In the genomic region with DNA sequence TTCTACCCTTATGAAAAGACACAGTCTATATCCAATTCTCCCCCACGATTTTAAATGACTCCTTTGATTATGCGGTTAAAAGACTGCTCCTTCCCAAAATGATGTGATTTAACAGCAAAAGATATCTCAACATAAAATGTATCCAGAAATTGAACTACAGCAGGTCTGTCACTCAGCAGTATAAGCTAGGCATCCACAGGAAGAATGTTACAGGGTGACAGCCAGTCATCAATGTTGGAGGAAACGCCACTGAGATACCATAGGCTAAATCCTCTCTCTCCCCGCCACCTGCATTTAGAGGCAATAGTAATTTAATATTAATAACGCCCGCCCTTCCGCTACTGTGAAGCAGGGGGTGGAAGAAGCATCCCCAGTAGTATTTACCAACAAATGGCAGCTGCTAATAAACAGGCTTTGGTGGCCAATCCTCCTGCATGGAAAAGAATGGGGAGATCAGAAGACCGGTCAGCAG, we compare ENCODE assay signal across 8 cellular contexts. TPM values are rescaled to one million over a fixed set of nuclear protein-coding genes. Genes with fewer than 3 reads are reported as not detected.
DNase-seq lines count a peak whose midpoint lies in the region; ATAC-seq and TF ChIP-seq lines count a peak whose summit lies in the region.

No MANE protein-coding gene starts in this region.

- intact Hi-C loops in right lobe of liver (cut with DNase I), result no loop called here

- H3K27ac Mint-ChIP-seq in osteocyte (ENCODE audit: unreplicated experiment), result no peak overlapping the region

- H3K27ac ChIP-seq in WERI-Rb-1 (peak overlapping the region; percentile 70), right lobe of liver (peak overlapping the region; percentile 60 to 87 (median 80))

- peaks cover 31% of the 10 kb centered on the region for H3K4me1 Mint-ChIP-seq in osteocyte (ENCODE audit: unreplicated experiment)

- no peak overlapping the region for H3K4me3 Mint-ChIP-seq in osteocyte (ENCODE audit: unreplicated experiment)

- H3K36me3 Mint-ChIP-seq in osteocyte (ENCODE audit: unreplicated experiment), result peaks cover 17% of the 10 kb centered on the region

- no peaks in the 10 kb centered on the region for H3K27me3 Mint-ChIP-seq in osteocyte (ENCODE audit: unreplicated experiment)

- DNase-seq in AG10803 (ENCODE audit: low read depth) (no peak), H7 (no peak), WERI-Rb-1 (no peak), right lobe of liver (no peak), HuH-7.5 (ENCODE audit: low spot score) (no peak), osteocyte (ENCODE audit: extremely low spot score, unreplicated experiment) (no peak), nucleus accumbens (lab: John Stamatoyannopoulos, UW) (no peak)

- TF ChIP-seq POLR2A in right lobe of liver (IDR thresholded peaks at IDR 0.05), result no peak

- H3K36me3 ChIP-seq in H7 (replicated peaks; ENCODE audit: control insufficient read depth, insufficient read depth, low read length) (peaks cover 7% of the 10 kb centered on the region), WERI-Rb-1 (peaks cover 23% of the 10 kb centered on the region), right lobe of liver (peaks cover 0 to 5% (median 0%) of the 10 kb centered on the region in 4 donors)

- ATAC-seq in right lobe of liver (no peak), GM21717 (IDR thresholded peaks at IDR 0.05; ENCODE audit: unreplicated experiment) (no peak)

- H3K9me3 Mint-ChIP-seq in osteocyte (ENCODE audit: unreplicated experiment), result no peaks in the 10 kb centered on the region

- TF ChIP-seq CTCF in AG10803 (conservative IDR thresholded peaks at IDR 0.05; ENCODE audit: low read length) (no peak), WERI-Rb-1 (IDR thresholded peaks at IDR 0.05; ENCODE audit: low read depth, low read length) (no peak), right lobe of liver (IDR thresholded peaks at IDR 0.05) (no peak), osteocyte (IDR thresholded peaks at IDR 0.05) (no peak)

- WGBS in right lobe of liver (ENCODE audit: insufficient coverage, low coverage, low lambda C conversion rate, missing lambda C conversion rate), result 19% methylated on average over 8 of the region's 8 CpGs

- no peaks in the 10 kb centered on the region for H3K9me3 ChIP-seq in WERI-Rb-1 (ENCODE audit: severe bottlenecking)
- H3K9me3 ChIP-seq in right lobe of liver, result no peaks in the 10 kb centered on the region

- H3K4me3 ChIP-seq in AG10803 (ENCODE audit: low read length) (peak overlapping the region; percentile 87), H7 (ENCODE audit: insufficient read depth, low read depth, low read length) (peak overlapping the region; percentile 83), WERI-Rb-1 (ENCODE audit: low read depth, low read length) (peak overlapping the region; percentile 86), right lobe of liver (peak overlapping the region; percentile 85 to 96 (median 95))

- H3K4me1 ChIP-seq in right lobe of liver, result peaks cover 0 to 24% (median 8%) of the 10 kb centered on the region in 4 donors

- H3K27me3 ChIP-seq in H7 (ENCODE audit: control insufficient read depth, insufficient read depth, low read length), result no peaks in the 10 kb centered on the region
- no peaks in the 10 kb centered on the region for H3K27me3 ChIP-seq in WERI-Rb-1 (ENCODE audit: insufficient read depth, low read depth, severe bottlenecking)
- no peaks in the 10 kb centered on the region for H3K27me3 ChIP-seq in right lobe of liver

RNA-seq across cellular contexts. Expression of a gene that starts 0.6 kb away (rescaled TPM):
- total RNA-seq in H7 (2014; rRNA removed; shearing (Covaris generic)), result 39.6 and 52.7 TPM in 2 replicates
- 10 to 100 TPM in 4 of 6 experiments, 1 to 10 TPM in 2; 8.9 to 21.2 (median 13.1) TPM for total RNA-seq in right lobe of liver
- 40.7 and 43.4 TPM in 2 replicates for total RNA-seq in osteocyte

RNA-seq across cellular contexts. Expression of a gene that starts 0.8 kb away (rescaled TPM):
- total RNA-seq in H7 (2014; rRNA removed; shearing (Covaris generic)), result 28.2 and 40.3 TPM in 2 replicates
- total RNA-seq in right lobe of liver, result 10 to 100 TPM; 13.7 to 25.2 (median 18.1) TPM
- 56.9 and 65.4 TPM in 2 replicates for total RNA-seq in osteocyte

RNA-seq across cellular contexts. Expression of a gene that starts 25.3 kb away (rescaled TPM):
- total RNA-seq in H7 (2014; rRNA removed; shearing (Covaris generic)), result not detected in 2 replicates
- total RNA-seq in right lobe of liver (1 to 10 TPM in 2 of 6 experiments, under 1 TPM in 3, not detected in 1; 0.24 to 6.9 (median 0.56) TPM), osteocyte (9.4 and 11.6 TPM in 2 replicates)
